ENCODE assay signal across 8 cellular contexts in genomic region chr3:38453075-38453913, GRCh38. TPM values are rescaled to one million over a fixed set of nuclear protein-coding genes. Genes with fewer than 3 reads are reported as not detected.
DNase-seq lines count a peak whose midpoint lies in the region; ATAC-seq, FAIRE-seq and TF ChIP-seq lines count a peak whose summit lies in the region.

ACVR2B (plus strand) TSS chr3:38453890; CDS start chr3:38454323, 433 bp downstream.

- peak; percentile 15 to 82 (median 65) for DNase-seq in CD8-positive, alpha-beta T cell
- DNase-seq in SJSA1 (ENCODE audit: low read depth in 1 of 2, low spot score in 2 of 2) (peak; percentile 68 to 80), frontal cortex (ENCODE audit: low spot score in 2 of 2) (peak; percentile 97 to 98), neuronal stem cell (ENCODE audit: low spot score) (peak; percentile 87), stromal cell of bone marrow (ENCODE audit: low read depth) (peak; percentile 42)
- peak; percentile 70 for DNase-seq in activated naive CD4-positive, alpha-beta T cell treated with Interleukin-2 at 50 U/mL for 16 hours

- H3F3A ChIP-seq in Loucy (ENCODE audit: low read depth): no peaks in the 10 kb centered on the region

- no peaks in the 10 kb centered on the region for H3K9me3 ChIP-seq in CD8-positive, alpha-beta T cell (ENCODE audit: low read length)
- H3K9me3 ChIP-seq in Loucy (ENCODE audit: insufficient read depth, low read depth, low read length): no peaks in the 10 kb centered on the region; the same call in 1 of the 2 replicates
- H3K9me3 ChIP-seq in SJSA1 (replicated peaks): peaks cover 4% of the 10 kb centered on the region; the same call in 1 of the 2 replicates
- peaks cover 3% of the 10 kb centered on the region in 2 donors for H3K9me3 ChIP-seq in neuronal stem cell (replicated peaks in 1 of 2; ENCODE audit: control insufficient read depth in 2 of 2, insufficient read depth in 1 of 2, low read depth in 1 of 2, low read length in 2 of 2)

- H2BK12ac ChIP-seq in neuronal stem cell (ENCODE audit: low read length): peak within 1 kb of the TSS; percentile 48

- H3K23ac ChIP-seq in neuronal stem cell (ENCODE audit: low read depth, low read length, poor library complexity): peak within 1 kb of the TSS; percentile 76

- peak within 1 kb of the TSS; percentile 71 for H2BK15ac ChIP-seq in neuronal stem cell (ENCODE audit: low read length)

- peak within 1 kb of the TSS; percentile 93 for H2BK5ac ChIP-seq in neuronal stem cell (ENCODE audit: low read length)

- peaks cover 6% of the 10 kb centered on the region for H3K9me3 Mint-ChIP-seq in CD8-positive, alpha-beta T cell

- H2AK5ac ChIP-seq in neuronal stem cell (ENCODE audit: low read depth, low read length): peak within 1 kb of the TSS; percentile 99

- H4K20me1 ChIP-seq in Loucy (ENCODE audit: insufficient read depth, low read length, poor library complexity, severe bottlenecking): peaks cover 10% of the 10 kb centered on the region

- peak within 1 kb of the TSS; percentile 71 for H3K9ac ChIP-seq in Loucy (ENCODE audit: low read depth, low read length, poor library complexity, severe bottlenecking)
- H3K9ac ChIP-seq in neuronal stem cell (ENCODE audit: low read depth, low read length, poor library complexity): peak within 1 kb of the TSS; percentile 99

- H3K4ac ChIP-seq in neuronal stem cell (ENCODE audit: low read length): peak within 1 kb of the TSS; percentile 45

- no peak for FAIRE-seq in frontal cortex (lab: Jason Lieb, UNC)

- H4K91ac ChIP-seq in neuronal stem cell (ENCODE audit: low read depth, low read length, poor library complexity): peak within 1 kb of the TSS; percentile 82

- TF ChIP-seq CTCF in CD8-positive, alpha-beta T cell (IDR thresholded peaks at IDR 0.05): no peak
- no peak for TF ChIP-seq CTCF in Loucy (conservative IDR thresholded peaks at IDR 0.05; ENCODE audit: low read length)

- CTCF ChIA-PET in CD8-positive, alpha-beta T cell (lab: Charles Lee): interaction anchor here (1.2 to 2.1 kb wide), 2 partner anchors 85 to 106 kb away, joined by 3 to 7 read pairs; partner anchors contain the start of gene XYLB

- H3K27ac Mint-ChIP-seq in CD8-positive, alpha-beta T cell: peak within 1 kb of the TSS; percentile 92

- H3K27ac ChIP-seq in CD8-positive, alpha-beta T cell (ENCODE audit: low read depth, low read length): peak within 1 kb of the TSS; percentile 32
- H3K27ac ChIP-seq in SJSA1 (no peak within 1 kb of the TSS), neuronal stem cell (replicated peaks; ENCODE audit: low read length) (peak within 1 kb of the TSS; percentile 92)

- intact Hi-C loops in CD8-positive, alpha-beta T cell (cut with DNase I, micrococcal nuclease): loop anchor here in 1 of 2 experiments (5.0 kb wide), 1 partner anchor 316 kb away; the partner anchor contains the start of genes ACAA1 and MYD88

- H3K27me3 Mint-ChIP-seq in CD8-positive, alpha-beta T cell (ENCODE audit: low read depth): no peaks in the 10 kb centered on the region

- peaks cover 18% of the 10 kb centered on the region for H3K4me1 ChIP-seq in CD8-positive, alpha-beta T cell (ENCODE audit: insufficient read depth, low read length)
- H3K4me1 ChIP-seq in Loucy (ENCODE audit: insufficient read depth, low read length, poor library complexity, severe bottlenecking) (peaks cover 27% of the 10 kb centered on the region), SJSA1 (replicated peaks) (peaks cover 13% of the 10 kb centered on the region; the same call in 1 of the 2 replicates), neuronal stem cell (ENCODE audit: control insufficient read depth in 2 of 2, insufficient read depth in 1 of 2, low read depth in 1 of 2, low read length in 2 of 2) (peaks cover 11 to 13% of the 10 kb centered on the region in 2 donors)

- H3K4me1 Mint-ChIP-seq in CD8-positive, alpha-beta T cell (ENCODE audit: low read depth): peaks cover 30% of the 10 kb centered on the region

- peak within 1 kb of the TSS; percentile 99 for H3K18ac ChIP-seq in neuronal stem cell (ENCODE audit: low read length)

- H3K4me2 ChIP-seq in Loucy (ENCODE audit: low read depth, low read length, poor library complexity, severe bottlenecking) (peak within 1 kb of the TSS; percentile 83), neuronal stem cell (ENCODE audit: insufficient read depth, low read length, poor library complexity, severe bottlenecking) (peak within 1 kb of the TSS; percentile 84)

- no peaks in the 10 kb centered on the region for H3K27me3 ChIP-seq in CD8-positive, alpha-beta T cell (ENCODE audit: insufficient read depth, low read length)
- H3K27me3 ChIP-seq in Loucy (ENCODE audit: insufficient read depth, low read length, poor library complexity, severe bottlenecking): peaks cover 20% of the 10 kb centered on the region
- H3K27me3 ChIP-seq in SJSA1 (replicated peaks): no peaks in the 10 kb centered on the region; the same call in 1 of the 2 replicates
- H3K27me3 ChIP-seq in neuronal stem cell (ENCODE audit: control insufficient read depth in 3 of 3, insufficient read depth in 3 of 3, low read depth in 1 of 3, low read length in 3 of 3): no peaks in the 10 kb centered on the region

- ATAC-seq in CD8-positive, alpha-beta T cell: peak; percentile 62
- ATAC-seq in GM21723 (IDR thresholded peaks at IDR 0.05; ENCODE audit: unreplicated experiment): peak; percentile 59

- peak within 1 kb of the TSS; percentile 55 for H3K4me3 ChIP-seq in CD8-positive, alpha-beta T cell (ENCODE audit: low read depth, low read length)
- H3K4me3 ChIP-seq in Loucy (ENCODE audit: low read length, poor library complexity, severe bottlenecking) (peak within 1 kb of the TSS; percentile 76), SJSA1 (peak within 1 kb of the TSS; percentile 90), neuronal stem cell (ENCODE audit: low read length in 2 of 2) (peak within 1 kb of the TSS; percentile 95 to 100)

- H3K79me2 ChIP-seq in Loucy (ENCODE audit: insufficient read depth, low read length): peaks cover 39% of the 10 kb centered on the region

- H3K79me1 ChIP-seq in neuronal stem cell (ENCODE audit: low read depth, low read length): peaks cover 7% of the 10 kb centered on the region

- H2BK120ac ChIP-seq in neuronal stem cell (ENCODE audit: low read depth, low read length): peak within 1 kb of the TSS; percentile 81

- WGBS in neuronal stem cell (ENCODE audit: extremely low coverage in 2 of 2, insufficient read length in 2 of 2, insufficient replicate concordance in 1 of 2), 2 donors: no CpG with 5 or more reads among the region's 48 CpGs

- H2AFZ ChIP-seq in Loucy (ENCODE audit: low read length): peak within 1 kb of the TSS; percentile 78
- peak within 1 kb of the TSS; percentile 90 for H2AFZ ChIP-seq in neuronal stem cell (ENCODE audit: low read length)

- H3K36me3 Mint-ChIP-seq in CD8-positive, alpha-beta T cell: peaks cover 7% of the 10 kb centered on the region

- H4K8ac ChIP-seq in neuronal stem cell (ENCODE audit: low read depth, low read length): peak within 1 kb of the TSS; percentile 87

- peak within 1 kb of the TSS; percentile 98 for H3K4me3 Mint-ChIP-seq in CD8-positive, alpha-beta T cell

- no peaks in the 10 kb centered on the region for H3K36me3 ChIP-seq in CD8-positive, alpha-beta T cell (ENCODE audit: insufficient read depth, low read length)
- H3K36me3 ChIP-seq in Loucy (ENCODE audit: insufficient read depth, low read length): no peaks in the 10 kb centered on the region
- H3K36me3 ChIP-seq in SJSA1: no peaks in the 10 kb centered on the region
- H3K36me3 ChIP-seq in neuronal stem cell (replicated peaks in 1 of 2; ENCODE audit: control insufficient read depth in 2 of 2, insufficient read depth in 2 of 2, low read length in 2 of 2): peaks cover 0 to 19% of the 10 kb centered on the region in 2 donors

- no peaks in the 10 kb centered on the region for H3K9me2 ChIP-seq in Loucy (replicated peaks; ENCODE audit: low read depth, low read length)

- peak within 1 kb of the TSS; percentile 92 for H3K14ac ChIP-seq in neuronal stem cell (ENCODE audit: low read length)

- POLR2A ChIA-PET in CD8-positive, alpha-beta T cell (lab: Charles Lee): interaction anchor here (0.8 to 1.7 kb wide), 4 partner anchors 15 to 106 kb away, joined by 3 to 5 read pairs (median 4); partner anchors contain the start of gene XYLB

RNA-seq across cellular contexts. Expression of gene ACVR2B, which starts in this region (rescaled TPM):
- total RNA-seq in CD8-positive, alpha-beta T cell: 1 to 10 TPM; 2.1 to 3.0 TPM
- 1.1 and 2.2 TPM in 2 replicates for total RNA-seq in SJSA1 (2014; rRNA removed; shearing (Covaris generic))
- total RNA-seq in frontal cortex: 44.0 TPM
- 30.1 TPM for polyA plus RNA-seq in neuronal stem cell (2013, experiment 1 of 2)
- polyA plus RNA-seq in neuronal stem cell (2013, experiment 2 of 2): 31.9 TPM

Comparison
In these comparisons a context has a peak if more than half of its experiments do, and no peak if none do; other contexts are left out.
1. RNA of gene ACVR2B (total RNA-seq): 44.0 TPM in frontal cortex (single experiment); 2.1 to 3.0 TPM in CD8-positive, alpha-beta T cell and 1.1 to 2.2 TPM in SJSA1; every median in the first group is over 10 times any median in the second.
2. DNase-seq: peak in every context shown above with its lines; median percentile 98 in frontal cortex; 87 in neuronal stem cell; 74 in SJSA1; 70 in activated naive CD4-positive, alpha-beta T cell treated with Interleukin-2 at 50 U/mL for 16 hours; 65 in CD8-positive, alpha-beta T cell; 42 in stromal cell of bone marrow.
3. Peak in every context shown above with its lines, with median percentiles within 50 percentile points of each other: H3K4me3 ChIP-seq.